Comparison of ENCODE assay signal across 8 cellular contexts in genomic region chr11:101860694-101861371, GRCh38. TPM values are rescaled to one million over a fixed set of nuclear protein-coding genes. Genes with fewer than 3 reads are reported as not detected.
DNase-seq lines count a peak whose midpoint lies in the region; ATAC-seq and TF ChIP-seq lines count a peak whose summit lies in the region.

No MANE protein-coding gene starts in this region.

- no peaks in the 10 kb centered on the region for H3K4me1 ChIP-seq in Peyer's patch

- no peaks in the 10 kb centered on the region for H3K4me1 Mint-ChIP-seq in immature natural killer cell

- H3K27me3 ChIP-seq in Peyer's patch (no peaks in the 10 kb centered on the region), brain microvascular endothelial cell (replicated peaks) (no peaks in the 10 kb centered on the region)

- ATAC-seq in GM21447 (IDR thresholded peaks at IDR 0.05; ENCODE audit: unreplicated experiment): peak; percentile 72

- no peak for TF ChIP-seq POLR2A in Peyer's patch (IDR thresholded peaks at IDR 0.05)

- no peak overlapping the region for H3K27ac Mint-ChIP-seq in immature natural killer cell

- no peak overlapping the region for H3K4me3 Mint-ChIP-seq in immature natural killer cell

- in situ Hi-C loops in brain microvascular endothelial cell (cut with HindIII; ENCODE audit: low pct_ligation_motif_present, low sequenced_read_pairs): no loop called here

- H3K27ac ChIP-seq in Peyer's patch: no peak overlapping the region
- H3K27ac ChIP-seq in brain microvascular endothelial cell: no peak overlapping the region

- H3K9me3 Mint-ChIP-seq in immature natural killer cell: no peaks in the 10 kb centered on the region

- DNase-seq in NCI-H2081 (lab: John Stamatoyannopoulos, UW): peak; percentile 50 to 55
- no peak for DNase-seq in NCI-H2081 treated with DMSO at 0.1 percent for 48 hours (lab: John Stamatoyannopoulos, UW)
- DNase-seq in HK-2 (ENCODE audit: unreplicated experiment): peak; percentile 16
- DNase-seq in Peyer's patch: peak in 2 of 3 donors; percentile 17 to 60
- DNase-seq in brain microvascular endothelial cell: peak; percentile 61
- peak in 2 of 3 donors; percentile 37 to 47 for DNase-seq in immature natural killer cell
- DNase-seq in stimulated activated CD4-positive, alpha-beta T cell treated with anti-CD3 and anti-CD28 coated beads, Interleukin-2, amount 100 ng/mL, for 24 hours: peak; percentile 1 to 20

- TF ChIP-seq CTCF in Peyer's patch (IDR thresholded peaks at IDR 0.05): peak in 5 of 6 experiments; percentile 12 to 83 (median 77)
- peak; percentile 83 for TF ChIP-seq CTCF in brain microvascular endothelial cell (IDR thresholded peaks at IDR 0.05; ENCODE audit: low read depth, low read length, missing control alignments)

- no peak overlapping the region for H3K4me3 ChIP-seq in Peyer's patch
- no peak overlapping the region for H3K4me3 ChIP-seq in brain microvascular endothelial cell (ENCODE audit: low read depth, low read length)

- H3K36me3 ChIP-seq in Peyer's patch (no peaks in the 10 kb centered on the region), brain microvascular endothelial cell (replicated peaks) (no peaks in the 10 kb centered on the region)

- no peaks in the 10 kb centered on the region for H3K9me3 ChIP-seq in Peyer's patch

- no peaks in the 10 kb centered on the region for H3K36me3 Mint-ChIP-seq in immature natural killer cell

- H3K27me3 Mint-ChIP-seq in immature natural killer cell (ENCODE audit: low read depth in 3 of 3): peaks cover 2 to 4% (median 3%) of the 10 kb centered on the region in 3 donors

RNA-seq across cellular contexts. Expression of gene CEP126, which starts 54.0 kb away (rescaled TPM):
- total RNA-seq in Peyer's patch: 10 to 100 TPM in 1 of 4 donors, 1 to 10 TPM in 3; 2.0 to 12.4 (median 4.2) TPM
- polyA plus RNA-seq in immature natural killer cell: 1 to 10 TPM in 1 of 3 donors, under 1 TPM in 2; 0.62 to 4.2 (median 0.75) TPM

RNA-seq across cellular contexts. Expression of gene ANGPTL5, which starts 55.5 kb away (rescaled TPM):
- not detected for total RNA-seq in Peyer's patch
- not detected for polyA plus RNA-seq in immature natural killer cell
